16 cellular contexts compared by ENCODE assay signal in genomic region chr14:77985235-77985634, GRCh38.
DNase-seq lines count a peak whose midpoint lies in the region; ATAC-seq, FAIRE-seq and TF ChIP-seq lines count a peak whose summit lies in the region.
"Had no signal": no experiment of that assay in that cellular context is flagged by ENCODE, and none has a peak within 500 bp of the region (broad histone marks: within the 10 kb centered on the region; RNA-seq: fewer than 3 reads in every experiment).

No MANE protein-coding gene starts in this region.

- H2AFZ ChIP-seq in Loucy (ENCODE audit: low read length), result peak overlapping the region; percentile 19; the same call in 1 of the 2 replicates

- no peak overlapping the region for H3K4me3 ChIP-seq in Loucy (ENCODE audit: low read length, poor library complexity, severe bottlenecking)
- H3K4me3 ChIP-seq: sigmoid colon, SJSA1 had no signal

- H3K9me2 ChIP-seq in Loucy (replicated peaks; ENCODE audit: low read depth, low read length), result no peaks in the 10 kb centered on the region

- DNase-seq in COR-L47 (lab: John Stamatoyannopoulos, UW) (peak; percentile 81), astrocyte of the hippocampus (ENCODE audit: low read depth, low spot score) (peak; percentile 87), NCI-H1436 treated with DMSO at 0.1 percent for 48 hours (lab: John Stamatoyannopoulos, UW) (no peak)
- no peak for DNase-seq in activated naive CD4-positive, alpha-beta T cell treated with anti-CD3 and anti-CD28 coated beads, Interleukin-2, amount 50 U/mL, for 16 hours
- no peak for DNase-seq in activated naive CD4-positive, alpha-beta T cell (lab: John Stamatoyannopoulos, UW)
- DNase-seq: activated CD8-positive, alpha-beta memory T cell treated with anti-CD3 and anti-CD28 coated beads, Interleukin-2, amount 10 ng/mL, durations not matched to agents 7 days and 5 days; NCI-H1092; NCI-H82; sigmoid colon; stimulated activated naive CD4-positive, alpha-beta T cell; WERI-Rb-1 had no signal

- TF ChIP-seq CTCF in Loucy (conservative IDR thresholded peaks at IDR 0.05; ENCODE audit: low read length), result no peak

- H4K20me1 ChIP-seq in Loucy (ENCODE audit: insufficient read depth, low read length, poor library complexity, severe bottlenecking), result no peaks in the 10 kb centered on the region

- no peaks in the 10 kb centered on the region for H3K9me3 ChIP-seq in Loucy (ENCODE audit: insufficient read depth, low read depth, low read length)
- H3K9me3 ChIP-seq: sigmoid colon, SJSA1 had no signal

- H3K4me2 ChIP-seq in Loucy (ENCODE audit: low read depth, low read length, poor library complexity, severe bottlenecking), result peak overlapping the region; percentile 60

- H3K79me2 ChIP-seq in Loucy (ENCODE audit: insufficient read depth, low read length), result no peaks in the 10 kb centered on the region

- FAIRE-seq in islet of Langerhans (lab: Jason Lieb, UNC), result peak; percentile 90
- FAIRE-seq: colon had no signal

- peak overlapping the region; percentile 33 for H3K9ac ChIP-seq in Loucy (ENCODE audit: low read depth, low read length, poor library complexity, severe bottlenecking)

- no peak for ATAC-seq in HG02798 (IDR thresholded peaks at IDR 0.05; ENCODE audit: poor library complexity, unreplicated experiment)
- ATAC-seq: activated CD8-positive, alpha-beta memory T cell treated with anti-CD3 and anti-CD28 coated beads, Interleukin-2, amount 10 ng/mL, durations not matched to agents 7 days and 5 days had no signal

- no peaks in the 10 kb centered on the region for H3K36me3 ChIP-seq in Loucy (ENCODE audit: insufficient read depth, low read length)
- H3K36me3 ChIP-seq: sigmoid colon, SJSA1, WERI-Rb-1 had no signal

- no peaks in the 10 kb centered on the region for H3K27me3 ChIP-seq in Loucy (ENCODE audit: insufficient read depth, low read length, poor library complexity, severe bottlenecking)

- H3F3A ChIP-seq in Loucy (ENCODE audit: low read depth), result no peaks in the 10 kb centered on the region

- H3K4me1 ChIP-seq in Loucy (ENCODE audit: insufficient read depth, low read length, poor library complexity, severe bottlenecking), result peaks cover 23% of the 10 kb centered on the region
- H3K4me1 ChIP-seq: SJSA1 had no signal

Comparison
In these comparisons a context has a peak if more than half of its experiments do, and no peak if none do; other contexts are left out.
1. DNase-seq: peak in COR-L47 (single experiment) and astrocyte of the hippocampus (single experiment); none in activated naive CD4-positive, alpha-beta T cell treated with anti-CD3 and anti-CD28 coated beads, Interleukin-2, amount 50 U/mL, for 16 hours (single experiment), NCI-H1436 treated with DMSO at 0.1 percent for 48 hours (single experiment) and activated naive CD4-positive, alpha-beta T cell (0 of 4).